In the genomic region with DNA sequence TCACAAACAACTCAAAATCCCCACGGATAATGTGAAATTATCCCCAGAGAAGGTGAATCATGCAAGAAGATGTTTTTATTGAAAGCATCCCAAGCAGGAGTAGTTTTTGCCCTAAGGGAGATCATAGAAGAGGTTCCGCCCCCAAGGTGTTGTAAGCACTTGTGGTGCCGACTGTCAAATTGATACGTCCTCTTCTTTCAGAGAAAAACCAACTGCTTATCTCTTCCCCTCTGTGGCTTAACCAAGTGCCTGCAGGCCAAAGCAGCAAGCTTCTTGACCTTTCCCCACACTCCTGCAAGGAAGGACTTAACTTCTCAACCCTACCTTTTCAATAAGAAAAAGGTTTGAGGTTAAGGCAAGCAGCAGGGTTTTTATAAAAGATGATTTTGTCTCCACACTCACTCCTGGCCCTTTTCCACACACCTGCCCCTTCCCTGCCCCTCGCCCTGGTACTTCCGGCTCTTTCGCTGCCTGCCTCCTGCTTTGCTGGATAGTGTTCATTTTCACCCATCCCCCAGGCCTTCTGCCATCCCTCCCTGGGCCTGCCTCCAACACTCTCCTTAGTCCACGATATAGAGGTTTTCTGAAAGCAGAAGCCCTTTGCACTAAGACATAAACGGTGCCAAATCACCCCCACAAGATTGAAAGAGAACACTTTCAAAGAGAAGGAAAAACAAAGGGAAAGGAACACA, we compare ENCODE assay signal across 1 cellular context.
TF ChIP-seq lines count a peak whose summit lies in the region.

No MANE protein-coding gene starts in this region.

TF ChIP-seq in K562, 482 proteins besides CTCF, POLR2A, EP300 and RAD21 (continued from another document and continues in another):
- TF ChIP-seq ZFP91 (CRISPR knock-in tag; IDR thresholded peaks at IDR 0.05), result no peak
- TF ChIP-seq ELF1 (tag; IDR thresholded peaks at IDR 0.05), result 0 out of 2 replicates have a peak, but pooled peaks have one; percentile 42
- peak; percentile 31; the same call in 1 of the 2 replicates for TF ChIP-seq ETV1 (tag; conservative IDR thresholded peaks at IDR 0.05; ENCODE audit: low read depth)
- 0 out of 2 replicates have a peak, but pooled peaks have one; percentile 23 for TF ChIP-seq GATA2 (CRISPR knock-in tag; IDR thresholded peaks at IDR 0.05)
- TF ChIP-seq ZNF24 (IDR thresholded peaks at IDR 0.05), result no peak
- TF ChIP-seq CBFA2T2 (conservative IDR thresholded peaks at IDR 0.05), result peak; percentile 51
- TF ChIP-seq, protein P1, sequence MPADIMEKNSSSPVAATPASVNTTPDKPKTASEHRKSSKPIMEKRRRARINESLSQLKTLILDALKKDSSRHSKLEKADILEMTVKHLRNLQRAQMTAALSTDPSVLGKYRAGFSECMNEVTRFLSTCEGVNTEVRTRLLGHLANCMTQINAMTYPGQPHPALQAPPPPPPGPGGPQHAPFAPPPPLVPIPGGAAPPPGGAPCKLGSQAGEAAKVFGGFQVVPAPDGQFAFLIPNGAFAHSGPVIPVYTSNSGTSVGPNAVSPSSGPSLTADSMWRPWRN (IDR thresholded peaks at IDR 0.05; ENCODE audit: low read depth), result no peak
- TF ChIP-seq ZNF740 (CRISPR knock-in tag; IDR thresholded peaks at IDR 0.05), result no peak
- no peak for TF ChIP-seq ZNF740 (tag; IDR thresholded peaks at IDR 0.05)
- TF ChIP-seq XRCC3 (IDR thresholded peaks at IDR 0.05), result no peak
- TF ChIP-seq TRIM24 (IDR thresholded peaks at IDR 0.05), result peak in 1 of 2 experiments; percentile 34; a peak in 1 of 4 replicates
- TF ChIP-seq DPF2 (IDR thresholded peaks at IDR 0.05), result peak; percentile 56; the same call in 1 of the 2 replicates
- TF ChIP-seq HMBOX1 (IDR thresholded peaks at IDR 0.05), result peak; percentile 69
- TF ChIP-seq, protein P2, sequence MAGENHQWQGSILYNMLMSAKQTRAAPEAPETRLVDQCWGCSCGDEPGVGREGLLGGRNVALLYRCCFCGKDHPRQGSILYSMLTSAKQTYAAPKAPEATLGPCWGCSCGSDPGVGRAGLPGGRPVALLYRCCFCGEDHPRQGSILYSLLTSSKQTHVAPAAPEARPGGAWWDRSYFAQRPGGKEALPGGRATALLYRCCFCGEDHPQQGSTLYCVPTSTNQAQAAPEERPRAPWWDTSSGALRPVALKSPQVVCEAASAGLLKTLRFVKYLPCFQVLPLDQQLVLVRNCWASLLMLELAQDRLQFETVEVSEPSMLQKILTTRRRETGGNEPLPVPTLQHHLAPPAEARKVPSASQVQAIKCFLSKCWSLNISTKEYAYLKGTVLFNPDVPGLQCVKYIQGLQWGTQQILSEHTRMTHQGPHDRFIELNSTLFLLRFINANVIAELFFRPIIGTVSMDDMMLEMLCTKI (IDR thresholded peaks at IDR 0.05; ENCODE audit: partially characterized antibody), result no peak
- 0 out of 2 replicates have a peak, but pooled peaks have one; percentile 67 for TF ChIP-seq ZEB2 (IDR thresholded peaks at IDR 0.05)
- peak; percentile 19 to 45; a peak in 2 of 4 replicates for TF ChIP-seq KDM1A (IDR thresholded peaks at IDR 0.05)
- peak; percentile 46; the same call in 1 of the 2 replicates for TF ChIP-seq PKNOX1 (IDR thresholded peaks at IDR 0.05)
- no peak for TF ChIP-seq TCF7 (IDR thresholded peaks at IDR 0.05; ENCODE audit: borderline replicate concordance)
- no peak for TF ChIP-seq USF2 (CRISPR knock-in tag; IDR thresholded peaks at IDR 0.05)
- no peak for TF ChIP-seq ZBTB1 (CRISPR knock-in tag; IDR thresholded peaks at IDR 0.05; ENCODE audit: borderline replicate concordance, low read depth)
- 0 out of 2 replicates have a peak, but pooled peaks have one; percentile 44 for TF ChIP-seq LEF1 (IDR thresholded peaks at IDR 0.05)
- no peak for TF ChIP-seq TSHZ1 (CRISPR knock-in tag; IDR thresholded peaks at IDR 0.05)
- TF ChIP-seq, protein P3, sequence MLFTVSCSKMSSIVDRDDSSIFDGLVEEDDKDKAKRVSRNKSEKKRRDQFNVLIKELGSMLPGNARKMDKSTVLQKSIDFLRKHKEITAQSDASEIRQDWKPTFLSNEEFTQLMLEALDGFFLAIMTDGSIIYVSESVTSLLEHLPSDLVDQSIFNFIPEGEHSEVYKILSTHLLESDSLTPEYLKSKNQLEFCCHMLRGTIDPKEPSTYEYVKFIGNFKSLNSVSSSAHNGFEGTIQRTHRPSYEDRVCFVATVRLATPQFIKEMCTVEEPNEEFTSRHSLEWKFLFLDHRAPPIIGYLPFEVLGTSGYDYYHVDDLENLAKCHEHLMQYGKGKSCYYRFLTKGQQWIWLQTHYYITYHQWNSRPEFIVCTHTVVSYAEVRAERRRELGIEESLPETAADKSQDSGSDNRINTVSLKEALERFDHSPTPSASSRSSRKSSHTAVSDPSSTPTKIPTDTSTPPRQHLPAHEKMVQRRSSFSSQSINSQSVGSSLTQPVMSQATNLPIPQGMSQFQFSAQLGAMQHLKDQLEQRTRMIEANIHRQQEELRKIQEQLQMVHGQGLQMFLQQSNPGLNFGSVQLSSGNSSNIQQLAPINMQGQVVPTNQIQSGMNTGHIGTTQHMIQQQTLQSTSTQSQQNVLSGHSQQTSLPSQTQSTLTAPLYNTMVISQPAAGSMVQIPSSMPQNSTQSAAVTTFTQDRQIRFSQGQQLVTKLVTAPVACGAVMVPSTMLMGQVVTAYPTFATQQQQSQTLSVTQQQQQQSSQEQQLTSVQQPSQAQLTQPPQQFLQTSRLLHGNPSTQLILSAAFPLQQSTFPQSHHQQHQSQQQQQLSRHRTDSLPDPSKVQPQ (CRISPR knock-in tag; IDR thresholded peaks at IDR 0.05; ENCODE audit: borderline replicate concordance), result no peak
- TF ChIP-seq MEIS2 (IDR thresholded peaks at IDR 0.05; ENCODE audit: partially characterized antibody), result peak; percentile 62
- TF ChIP-seq KDM2B (CRISPR knock-in tag; IDR thresholded peaks at IDR 0.05), result no peak
- peak; percentile 36 for TF ChIP-seq STAT5A (IDR thresholded peaks at IDR 0.05; ENCODE audit: borderline replicate concordance, low read length)
- TF ChIP-seq SP2 (IDR thresholded peaks at IDR 0.05; ENCODE audit: extremely low read depth, low read depth, low read length, poor library complexity, severe bottlenecking), result no peak
- TF ChIP-seq KDM5B (IDR thresholded peaks at IDR 0.05; ENCODE audit: insufficient replicate concordance, low read depth, low read length), result no peak
- TF ChIP-seq BHLHE40 (IDR thresholded peaks at IDR 0.05; ENCODE audit: low read length), result no peak
- TF ChIP-seq RBM14 (IDR thresholded peaks at IDR 0.05; ENCODE audit: borderline replicate concordance, insufficient read depth, low read depth, low read length), result no peak
- no peak for TF ChIP-seq EP400 (IDR thresholded peaks at IDR 0.05)
- TF ChIP-seq ETV6 (IDR thresholded peaks at IDR 0.05; ENCODE audit: borderline replicate concordance in 1 of 2, low read depth in 2 of 2, low read length in 1 of 2), result no peak
- TF ChIP-seq ETV6 (CRISPR knock-in tag; IDR thresholded peaks at IDR 0.05; ENCODE audit: borderline replicate concordance), result no peak
- no peak for TF ChIP-seq JUND (IDR thresholded peaks at IDR 0.05; ENCODE audit: borderline replicate concordance, low read depth, low read length)
- TF ChIP-seq JUND (tag; IDR thresholded peaks at IDR 0.05; ENCODE audit: borderline replicate concordance, low read depth, low read length), result no peak; the same call in 2 of the 3 replicates
- no peak for TF ChIP-seq GABPA (tag; conservative IDR thresholded peaks at IDR 0.05; ENCODE audit: low read depth)
- TF ChIP-seq TCF15 (CRISPR knock-in tag; IDR thresholded peaks at IDR 0.05), result no peak
- TF ChIP-seq, protein P4, sequence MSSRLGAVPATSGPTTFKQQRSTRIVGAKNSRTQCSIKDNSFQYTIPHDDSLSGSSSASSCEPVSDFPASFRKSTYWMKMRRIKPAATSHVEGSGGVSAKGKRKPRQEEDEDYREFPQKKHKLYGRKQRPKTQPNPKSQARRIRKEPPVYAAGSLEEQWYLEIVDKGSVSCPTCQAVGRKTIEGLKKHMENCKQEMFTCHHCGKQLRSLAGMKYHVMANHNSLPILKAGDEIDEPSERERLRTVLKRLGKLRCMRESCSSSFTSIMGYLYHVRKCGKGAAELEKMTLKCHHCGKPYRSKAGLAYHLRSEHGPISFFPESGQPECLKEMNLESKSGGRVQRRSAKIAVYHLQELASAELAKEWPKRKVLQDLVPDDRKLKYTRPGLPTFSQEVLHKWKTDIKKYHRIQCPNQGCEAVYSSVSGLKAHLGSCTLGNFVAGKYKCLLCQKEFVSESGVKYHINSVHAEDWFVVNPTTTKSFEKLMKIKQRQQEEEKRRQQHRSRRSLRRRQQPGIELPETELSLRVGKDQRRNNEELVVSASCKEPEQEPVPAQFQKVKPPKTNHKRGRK (tag; IDR thresholded peaks at IDR 0.05), result no peak
- peak; percentile 68 for TF ChIP-seq TCF3 (CRISPR knock-in tag; IDR thresholded peaks at IDR 0.05)
- TF ChIP-seq XRCC5 (IDR thresholded peaks at IDR 0.05; ENCODE audit: low read depth, low read length), result no peak
- no peak for TF ChIP-seq RAD51 (IDR thresholded peaks at IDR 0.05; ENCODE audit: borderline replicate concordance, low read depth)
- peak; percentile 57 for TF ChIP-seq CEBPB (tag; IDR thresholded peaks at IDR 0.05)
- no peak for TF ChIP-seq ZNF146 (CRISPR knock-in tag; IDR thresholded peaks at IDR 0.05; ENCODE audit: unreplicated experiment)
- TF ChIP-seq CTBP1 (IDR thresholded peaks at IDR 0.05; ENCODE audit: borderline replicate concordance), result peak; percentile 43; the same call in 1 of the 2 replicates
- no peak for TF ChIP-seq FOXK2 (conservative IDR thresholded peaks at IDR 0.05 in 1 of 2, IDR thresholded peaks at IDR 0.05 in 1 of 2; ENCODE audit: low read depth in 2 of 2)
- TF ChIP-seq NCOA1 (IDR thresholded peaks at IDR 0.05; ENCODE audit: low read depth), result no peak
- TF ChIP-seq ZNF121 (CRISPR knock-in tag; conservative IDR thresholded peaks at IDR 0.05), result 0 out of 2 replicates have a peak, but pooled peaks have one; percentile 43
